ENCODE assay signal across 15 cellular contexts in the genomic region with DNA sequence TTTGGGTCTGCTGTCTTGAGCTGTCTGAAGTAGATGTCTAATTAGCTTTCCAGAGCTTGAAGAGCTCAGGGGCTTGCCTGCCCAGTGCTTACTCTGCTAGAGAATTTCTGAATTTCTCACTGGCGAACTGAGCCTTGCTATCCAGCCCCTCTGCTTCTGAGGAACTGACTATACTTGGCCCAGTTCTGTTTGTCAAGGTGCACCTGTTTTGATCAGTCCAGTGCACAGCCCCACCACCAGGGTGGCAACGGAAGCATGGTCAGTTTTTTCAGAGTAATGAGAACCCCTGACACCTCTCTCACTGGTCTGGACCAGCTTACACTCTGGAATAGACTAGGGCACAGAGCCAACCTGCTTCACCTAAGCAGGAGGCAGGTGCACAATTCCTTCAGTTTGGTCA. TPM values are rescaled to one million over a fixed set of nuclear protein-coding genes. Genes with fewer than 3 reads are reported as not detected.
DNase-seq lines count a peak whose midpoint lies in the region; ATAC-seq and TF ChIP-seq lines count a peak whose summit lies in the region.
"Had no signal": no experiment of that assay in that cellular context is flagged by ENCODE, and none has a peak within 500 bp of the region (broad histone marks: within the 10 kb centered on the region; RNA-seq: fewer than 3 reads in every experiment).

No MANE protein-coding gene starts in this region.

- peak; percentile 27 for ATAC-seq in stimulated activated memory B cell treated with anti-CD40 and anti-IgM and Interleukin-4, amounts not matched to agents 10 μg/mL and 1 μg/mL and 100 μg/mL, for 72 hours
- ATAC-seq in GM23338 (no peak; the same call in 2 of the 3 replicates), GM19324 (IDR thresholded peaks at IDR 0.05; ENCODE audit: low FRiP score, unreplicated experiment) (no peak), HG02588 (IDR thresholded peaks at IDR 0.05; ENCODE audit: unreplicated experiment) (no peak)
- ATAC-seq: stimulated activated naive B cell treated with anti-CD40 and anti-IgM and Interleukin-4, amounts not matched to agents 10 μg/mL and 1 μg/mL and 100 μg/mL, for 72 hours; T-cell had no signal

- H3K4me1 ChIP-seq in GM23338 (ENCODE audit: insufficient read depth) = peaks cover 7% of the 10 kb centered on the region; the same call in 1 of the 2 replicates

- H3K79me2 ChIP-seq in GM23338 (replicated peaks; ENCODE audit: insufficient read depth) = peaks cover 99% of the 10 kb centered on the region

- H3K4me2 ChIP-seq in GM23338 = no peak overlapping the region
- H3K4me2 ChIP-seq: neural progenitor cell had no signal

- no peak overlapping the region for H2AFZ ChIP-seq in GM23338
- H2AFZ ChIP-seq: neural progenitor cell had no signal

- TF ChIP-seq CTCF in GM12865 (IDR thresholded peaks at IDR 0.05; ENCODE audit: insufficient read depth, low read depth, low read length, missing control alignments) (no peak), epithelial cell of proximal tubule (conservative IDR thresholded peaks at IDR 0.05; ENCODE audit: low read depth, low read length) (peak; percentile 22), GM23338 (conservative IDR thresholded peaks at IDR 0.05; ENCODE audit: low read depth in 2 of 2) (no peak)

- H3K27me3 ChIP-seq in GM23338 (ENCODE audit: insufficient read depth) = no peaks in the 10 kb centered on the region
- H3K27me3 ChIP-seq: neural progenitor cell had no signal

- H3K4me3 Mint-ChIP-seq in stimulated activated memory B cell treated with anti-CD40 and anti-IgM and Interleukin-4, amounts not matched to agents 10 μg/mL and 1 μg/mL and 100 μg/mL, for 72 hours = no peak overlapping the region
- no peak overlapping the region for H3K4me3 Mint-ChIP-seq in GM23338
- H3K4me3 Mint-ChIP-seq: neural progenitor cell; stimulated activated naive B cell treated with anti-CD40 and anti-IgM and Interleukin-4, amounts not matched to agents 10 μg/mL and 1 μg/mL and 100 μg/mL, for 72 hours; T-cell had no signal

- H3K27me3 Mint-ChIP-seq in stimulated activated memory B cell treated with anti-CD40 and anti-IgM and Interleukin-4, amounts not matched to agents 10 μg/mL and 1 μg/mL and 100 μg/mL, for 72 hours = peaks cover 11% of the 10 kb centered on the region
- peaks cover 7% of the 10 kb centered on the region for H3K27me3 Mint-ChIP-seq in GM23338 (ENCODE audit: insufficient read depth, low read depth, poor library complexity)

- no peaks in the 10 kb centered on the region for H3K4me1 Mint-ChIP-seq in stimulated activated memory B cell treated with anti-CD40 and anti-IgM and Interleukin-4, amounts not matched to agents 10 μg/mL and 1 μg/mL and 100 μg/mL, for 72 hours
- peaks cover 22% of the 10 kb centered on the region for H3K4me1 Mint-ChIP-seq in GM23338
- H3K4me1 Mint-ChIP-seq: stimulated activated naive B cell treated with anti-CD40 and anti-IgM and Interleukin-4, amounts not matched to agents 10 μg/mL and 1 μg/mL and 100 μg/mL, for 72 hours had no signal

- H3K4me3 ChIP-seq in GM12865 (ENCODE audit: low read depth, low read length) (no peak overlapping the region), epithelial cell of proximal tubule (ENCODE audit: low read depth, low read length) (no peak overlapping the region), GM23338 (no peak overlapping the region)
- H3K4me3 ChIP-seq: neural progenitor cell had no signal

- H3K9me3 Mint-ChIP-seq in stimulated activated memory B cell treated with anti-CD40 and anti-IgM and Interleukin-4, amounts not matched to agents 10 μg/mL and 1 μg/mL and 100 μg/mL, for 72 hours = no peaks in the 10 kb centered on the region
- no peaks in the 10 kb centered on the region for H3K9me3 Mint-ChIP-seq in GM23338
- H3K9me3 Mint-ChIP-seq: neural progenitor cell; stimulated activated naive B cell treated with anti-CD40 and anti-IgM and Interleukin-4, amounts not matched to agents 10 μg/mL and 1 μg/mL and 100 μg/mL, for 72 hours; T-cell had no signal

- H3K27ac Mint-ChIP-seq in stimulated activated memory B cell treated with anti-CD40 and anti-IgM and Interleukin-4, amounts not matched to agents 10 μg/mL and 1 μg/mL and 100 μg/mL, for 72 hours = no peak overlapping the region
- H3K27ac Mint-ChIP-seq in GM23338 = no peak overlapping the region
- H3K27ac Mint-ChIP-seq: neural progenitor cell; stimulated activated naive B cell treated with anti-CD40 and anti-IgM and Interleukin-4, amounts not matched to agents 10 μg/mL and 1 μg/mL and 100 μg/mL, for 72 hours; T-cell had no signal

- DNase-seq in GM12865 (ENCODE audit: low read depth) (peak; percentile 7), NCI-H2029 (lab: John Stamatoyannopoulos, UW) (peak; percentile 60), epithelial cell of proximal tubule (ENCODE audit: low read depth) (no peak), GM23338 (ENCODE audit: low spot score) (no peak)
- DNase-seq: activated CD4-positive, alpha-beta T cell treated with anti-CD3 and anti-CD28 coated beads, Interleukin-2, amount 50 U/mL, for 1 hour; activated naive CD4-positive, alpha-beta T cell treated with Interleukin-2 at 50 U/mL for 16 hours; cortex of kidney; left cardiac atrium; midbrain; stimulated activated naive B cell treated with anti-CD40 and anti-IgM and Interleukin-4, amounts not matched to agents 10 μg/mL and 1 μg/mL and 100 μg/mL, for 72 hours; T-cell had no signal

- peaks cover 5% of the 10 kb centered on the region for H3K36me3 ChIP-seq in GM23338 (ENCODE audit: insufficient read depth)
- H3K36me3 ChIP-seq: neural progenitor cell had no signal

- no peaks in the 10 kb centered on the region for H3K9me2 ChIP-seq in GM23338 (ENCODE audit: insufficient read depth)

- H3F3A ChIP-seq in GM23338 (replicated peaks; ENCODE audit: low read depth) = 0 out of 2 replicates have a peak, but pooled peaks cover 4% of the 10 kb centered on the region

- H3K36me3 Mint-ChIP-seq in stimulated activated memory B cell treated with anti-CD40 and anti-IgM and Interleukin-4, amounts not matched to agents 10 μg/mL and 1 μg/mL and 100 μg/mL, for 72 hours = no peaks in the 10 kb centered on the region
- H3K36me3 Mint-ChIP-seq in GM23338 (ENCODE audit: low read depth) = peaks cover 43% of the 10 kb centered on the region
- H3K36me3 Mint-ChIP-seq: stimulated activated naive B cell treated with anti-CD40 and anti-IgM and Interleukin-4, amounts not matched to agents 10 μg/mL and 1 μg/mL and 100 μg/mL, for 72 hours; T-cell had no signal

- no peak overlapping the region for H3K27ac ChIP-seq in GM23338 (ENCODE audit: low read depth)
- H3K27ac ChIP-seq: neural progenitor cell had no signal

- peaks cover 30% of the 10 kb centered on the region for H4K20me1 ChIP-seq in GM23338 (replicated peaks; ENCODE audit: insufficient read depth)

TF ChIP-seq in GM23338, 12 proteins besides CTCF, POLR2A, EP300 and RAD21 (continues in another document):
- TF ChIP-seq, protein P1, sequence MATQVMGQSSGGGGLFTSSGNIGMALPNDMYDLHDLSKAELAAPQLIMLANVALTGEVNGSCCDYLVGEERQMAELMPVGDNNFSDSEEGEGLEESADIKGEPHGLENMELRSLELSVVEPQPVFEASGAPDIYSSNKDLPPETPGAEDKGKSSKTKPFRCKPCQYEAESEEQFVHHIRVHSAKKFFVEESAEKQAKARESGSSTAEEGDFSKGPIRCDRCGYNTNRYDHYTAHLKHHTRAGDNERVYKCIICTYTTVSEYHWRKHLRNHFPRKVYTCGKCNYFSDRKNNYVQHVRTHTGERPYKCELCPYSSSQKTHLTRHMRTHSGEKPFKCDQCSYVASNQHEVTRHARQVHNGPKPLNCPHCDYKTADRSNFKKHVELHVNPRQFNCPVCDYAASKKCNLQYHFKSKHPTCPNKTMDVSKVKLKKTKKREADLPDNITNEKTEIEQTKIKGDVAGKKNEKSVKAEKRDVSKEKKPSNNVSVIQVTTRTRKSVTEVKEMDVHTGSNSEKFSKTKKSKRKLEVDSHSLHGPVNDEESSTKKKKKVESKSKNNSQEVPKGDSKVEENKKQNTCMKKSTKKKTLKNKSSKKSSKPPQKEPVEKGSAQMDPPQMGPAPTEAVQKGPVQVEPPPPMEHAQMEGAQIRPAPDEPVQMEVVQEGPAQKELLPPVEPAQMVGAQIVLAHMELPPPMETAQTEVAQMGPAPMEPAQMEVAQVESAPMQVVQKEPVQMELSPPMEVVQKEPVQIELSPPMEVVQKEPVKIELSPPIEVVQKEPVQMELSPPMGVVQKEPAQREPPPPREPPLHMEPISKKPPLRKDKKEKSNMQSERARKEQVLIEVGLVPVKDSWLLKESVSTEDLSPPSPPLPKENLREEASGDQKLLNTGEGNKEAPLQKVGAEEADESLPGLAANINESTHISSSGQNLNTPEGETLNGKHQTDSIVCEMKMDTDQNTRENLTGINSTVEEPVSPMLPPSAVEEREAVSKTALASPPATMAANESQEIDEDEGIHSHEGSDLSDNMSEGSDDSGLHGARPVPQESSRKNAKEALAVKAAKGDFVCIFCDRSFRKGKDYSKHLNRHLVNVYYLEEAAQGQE (IDR thresholded peaks at IDR 0.05; ENCODE audit: unreplicated experiment) = no peak
- TF ChIP-seq POLR2AphosphoS5 (IDR thresholded peaks at IDR 0.05; ENCODE audit: low read depth) (no peak), CREB1 (CRISPR knock-in tag; IDR thresholded peaks at IDR 0.05; ENCODE audit: low read depth) (no peak)

RNA-seq across cellular contexts. Expression of gene ITGB5, which starts 25.2 kb away (rescaled TPM):
- total RNA-seq in epithelial cell of proximal tubule = 129 and 141 TPM in 2 replicates
- 242 and 269 TPM in 2 replicates for total RNA-seq in GM23338 (2014; rRNA removed; shearing (Covaris generic))
- 63.6 and 68.2 TPM in 2 replicates for polyA plus RNA-seq in GM23338 (2016; fragmentation: Nextera tagmentation; extraction: Ambion mirVana)

Comparison
In these comparisons a context has a peak if more than half of its experiments do, and no peak if none do; other contexts are left out.
1. DNase-seq: peak in GM12865 (single experiment) and NCI-H2029 (single experiment); none in epithelial cell of proximal tubule (single experiment) and GM23338 (single experiment).